In the genomic region with DNA sequence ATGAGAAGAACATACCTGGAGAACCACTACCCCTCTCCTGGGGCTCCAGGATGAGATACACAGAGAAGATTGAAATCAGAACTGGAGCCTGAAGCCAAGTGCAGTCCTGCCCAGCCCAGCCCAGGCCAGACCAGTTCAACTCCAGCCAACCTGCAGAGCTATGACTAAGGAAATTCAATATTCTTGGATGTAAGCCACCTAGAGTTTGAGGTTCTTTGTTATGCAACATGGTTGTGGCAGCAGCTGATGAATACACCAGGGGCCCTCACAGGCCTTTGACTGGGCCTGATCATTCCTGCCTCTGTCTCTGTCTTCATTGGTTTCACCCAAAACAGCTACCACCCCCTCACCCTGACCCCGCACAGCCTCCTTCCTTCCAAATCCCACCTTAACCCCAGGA, we compare ENCODE assay signal across 18 cellular contexts.
DNase-seq lines count a peak whose midpoint lies in the region; ATAC-seq and TF ChIP-seq lines count a peak whose summit lies in the region.
"Had no signal": no experiment of that assay in that cellular context is flagged by ENCODE, and none has a peak within 500 bp of the region (broad histone marks: within the 10 kb centered on the region; RNA-seq: fewer than 3 reads in every experiment).

No MANE protein-coding gene starts in this region.

- no peaks in the 10 kb centered on the region for H3K4me1 Mint-ChIP-seq in stimulated activated naive B cell treated with anti-CD40 and anti-IgM and Interleukin-4, amounts not matched to agents 10 μg/mL and 1 μg/mL and 100 μg/mL, for 72 hours
- H3K4me1 Mint-ChIP-seq in naive thymus-derived CD4-positive, alpha-beta T cell = peaks cover 0 to 19% (median 0%) of the 10 kb centered on the region in 7 donors
- H3K4me1 Mint-ChIP-seq: activated CD4-positive, alpha-beta T cell treated with anti-CD3 and anti-CD28 coated beads for 36 hours; B cell had no signal

- intact Hi-C loops in naive thymus-derived CD4-positive, alpha-beta T cell (cut with micrococcal nuclease) = no loop called here

- H3K27me3 Mint-ChIP-seq in stimulated activated naive B cell treated with anti-CD40 and anti-IgM and Interleukin-4, amounts not matched to agents 10 μg/mL and 1 μg/mL and 100 μg/mL, for 72 hours = no peaks in the 10 kb centered on the region
- H3K27me3 Mint-ChIP-seq in naive thymus-derived CD4-positive, alpha-beta T cell = peaks cover 0 to 33% (median 0%) of the 10 kb centered on the region in 5 donors
- H3K27me3 Mint-ChIP-seq: B cell; dendritic cell treated with granulocyte-macrophage colony-stimulating factor and Interleukin-4, amounts not matched to agents 40 ng/mL and 50 ng/mL, for 4 days had no signal

- no peak overlapping the region for H3K27ac Mint-ChIP-seq in stimulated activated naive B cell treated with anti-CD40 and anti-IgM and Interleukin-4, amounts not matched to agents 10 μg/mL and 1 μg/mL and 100 μg/mL, for 72 hours
- no peak overlapping the region for H3K27ac Mint-ChIP-seq in naive thymus-derived CD4-positive, alpha-beta T cell
- H3K27ac Mint-ChIP-seq: activated CD4-positive, alpha-beta T cell treated with anti-CD3 and anti-CD28 coated beads for 36 hours; B cell; dendritic cell treated with granulocyte-macrophage colony-stimulating factor and Interleukin-4, amounts not matched to agents 40 ng/mL and 50 ng/mL, for 4 days; progenitor cell of endocrine pancreas had no signal

- H3K36me3 Mint-ChIP-seq in stimulated activated naive B cell treated with anti-CD40 and anti-IgM and Interleukin-4, amounts not matched to agents 10 μg/mL and 1 μg/mL and 100 μg/mL, for 72 hours = no peaks in the 10 kb centered on the region
- peaks cover 0 to 2% (median 0%) of the 10 kb centered on the region in 5 donors for H3K36me3 Mint-ChIP-seq in naive thymus-derived CD4-positive, alpha-beta T cell

- H3K9me3 ChIP-seq in naive thymus-derived CD4-positive, alpha-beta T cell (ENCODE audit: control insufficient read depth in 2 of 3, low read length in 3 of 3) = no peaks in the 10 kb centered on the region
- H3K9me3 ChIP-seq: ascending aorta, esophagus squamous epithelium had no signal

- DNase-seq in H7 (peak; percentile 62), NCI-H2029 (lab: John Stamatoyannopoulos, UW) (peak; percentile 75), epithelial cell of esophagus (ENCODE audit: low read depth) (peak; percentile 81), mucosa of gallbladder (ENCODE audit: low spot score) (peak; percentile 52)
- no peak for DNase-seq in stimulated activated naive B cell treated with anti-CD40 and anti-IgM and Interleukin-4, amounts not matched to agents 10 μg/mL and 1 μg/mL and 100 μg/mL, for 72 hours
- DNase-seq in naive thymus-derived CD4-positive, alpha-beta T cell = no peak
- DNase-seq: activated CD4-positive, alpha-beta T cell treated with anti-CD3 and anti-CD28 coated beads for 36 hours; activated CD8-positive, alpha-beta memory T cell treated with anti-CD3 and anti-CD28 coated beads, Interleukin-2, amount 50 U/mL, for 4 hours; esophagus squamous epithelium; NCI-H2107; NK-92 treated with Interleukin-12 subunit alpha and Interleukin-12 subunit beta, amount 100 ng/mL, for 24 hours; SHP77 had no signal

- TF ChIP-seq CTCF in epithelial cell of esophagus (IDR thresholded peaks at IDR 0.05; ENCODE audit: insufficient read depth, low read depth, low read length, missing control alignments) = no peak

- no peaks in the 10 kb centered on the region for H3K36me3 ChIP-seq in H7 (replicated peaks; ENCODE audit: control insufficient read depth, insufficient read depth, low read length)
- no peaks in the 10 kb centered on the region for H3K36me3 ChIP-seq in naive thymus-derived CD4-positive, alpha-beta T cell (ENCODE audit: control insufficient read depth in 2 of 3, insufficient read depth in 3 of 3, low read length in 3 of 3)
- H3K36me3 ChIP-seq: ascending aorta, esophagus squamous epithelium had no signal

- POLR2A ChIA-PET in naive thymus-derived CD4-positive, alpha-beta T cell (lab: Charles Lee) = no interaction called here

- H3K4me1 ChIP-seq in naive thymus-derived CD4-positive, alpha-beta T cell (ENCODE audit: control insufficient read depth in 2 of 2, insufficient read depth in 2 of 2, low read length in 2 of 2) = no peaks in the 10 kb centered on the region
- H3K4me1 ChIP-seq: ascending aorta had no signal

- H3K27me3 ChIP-seq in H7 (ENCODE audit: control insufficient read depth, insufficient read depth, low read length) = no peaks in the 10 kb centered on the region
- H3K27me3 ChIP-seq in naive thymus-derived CD4-positive, alpha-beta T cell (ENCODE audit: control insufficient read depth in 2 of 2, insufficient read depth in 2 of 2, low read length in 2 of 2) = no peaks in the 10 kb centered on the region
- H3K27me3 ChIP-seq: ascending aorta, esophagus squamous epithelium, hepatocyte had no signal

- H3K4me3 ChIP-seq in H7 (ENCODE audit: insufficient read depth, low read depth, low read length) (no peak overlapping the region), epithelial cell of esophagus (ENCODE audit: low read length) (no peak overlapping the region)
- no peak overlapping the region for H3K4me3 ChIP-seq in naive thymus-derived CD4-positive, alpha-beta T cell (ENCODE audit: low read length)
- H3K4me3 ChIP-seq: ascending aorta, esophagus squamous epithelium, hepatocyte had no signal

- ATAC-seq in GM18870 (IDR thresholded peaks at IDR 0.05; ENCODE audit: unreplicated experiment) = no peak
- ATAC-seq in stimulated activated naive B cell treated with anti-CD40 and anti-IgM and Interleukin-4, amounts not matched to agents 10 μg/mL and 1 μg/mL and 100 μg/mL, for 72 hours (replicated peaks) = no peak
- ATAC-seq in naive thymus-derived CD4-positive, alpha-beta T cell = no peak
- ATAC-seq: activated CD4-positive, alpha-beta T cell treated with anti-CD3 and anti-CD28 coated beads for 36 hours had no signal

- CTCF ChIA-PET in naive thymus-derived CD4-positive, alpha-beta T cell (lab: Charles Lee) = interaction anchor here (0.7 to 1.0 kb wide), 2 partner anchors 10 to 18 kb away, joined by 3 read pairs; no protein-coding TSS in a partner anchor

- H3K4me3 Mint-ChIP-seq in stimulated activated naive B cell treated with anti-CD40 and anti-IgM and Interleukin-4, amounts not matched to agents 10 μg/mL and 1 μg/mL and 100 μg/mL, for 72 hours = no peak overlapping the region
- no peak overlapping the region for H3K4me3 Mint-ChIP-seq in naive thymus-derived CD4-positive, alpha-beta T cell
- H3K4me3 Mint-ChIP-seq: activated CD4-positive, alpha-beta T cell treated with anti-CD3 and anti-CD28 coated beads for 36 hours; B cell; dendritic cell treated with granulocyte-macrophage colony-stimulating factor and Interleukin-4, amounts not matched to agents 40 ng/mL and 50 ng/mL, for 4 days had no signal

- H3K9me3 Mint-ChIP-seq in stimulated activated naive B cell treated with anti-CD40 and anti-IgM and Interleukin-4, amounts not matched to agents 10 μg/mL and 1 μg/mL and 100 μg/mL, for 72 hours = no peaks in the 10 kb centered on the region
- H3K9me3 Mint-ChIP-seq in naive thymus-derived CD4-positive, alpha-beta T cell = peaks cover 0 to 3% (median 0%) of the 10 kb centered on the region in 11 donors
- H3K9me3 Mint-ChIP-seq: dendritic cell treated with granulocyte-macrophage colony-stimulating factor and Interleukin-4, amounts not matched to agents 40 ng/mL and 50 ng/mL, for 4 days had no signal

- H3K27ac ChIP-seq in naive thymus-derived CD4-positive, alpha-beta T cell (ENCODE audit: low read depth, low read length) = no peak overlapping the region
- H3K27ac ChIP-seq: ascending aorta, hepatocyte had no signal

Comparison
In these comparisons a context has a peak if more than half of its experiments do, and no peak if none do; other contexts are left out.
1. DNase-seq: peak in H7 (single experiment), NCI-H2029 (single experiment), epithelial cell of esophagus (single experiment) and mucosa of gallbladder (single experiment); none in stimulated activated naive B cell treated with anti-CD40 and anti-IgM and Interleukin-4, amounts not matched to agents 10 μg/mL and 1 μg/mL and 100 μg/mL, for 72 hours (single experiment) and naive thymus-derived CD4-positive, alpha-beta T cell (0 of 9).